ENCODE assay signal across 1 cellular context in the genomic region with DNA sequence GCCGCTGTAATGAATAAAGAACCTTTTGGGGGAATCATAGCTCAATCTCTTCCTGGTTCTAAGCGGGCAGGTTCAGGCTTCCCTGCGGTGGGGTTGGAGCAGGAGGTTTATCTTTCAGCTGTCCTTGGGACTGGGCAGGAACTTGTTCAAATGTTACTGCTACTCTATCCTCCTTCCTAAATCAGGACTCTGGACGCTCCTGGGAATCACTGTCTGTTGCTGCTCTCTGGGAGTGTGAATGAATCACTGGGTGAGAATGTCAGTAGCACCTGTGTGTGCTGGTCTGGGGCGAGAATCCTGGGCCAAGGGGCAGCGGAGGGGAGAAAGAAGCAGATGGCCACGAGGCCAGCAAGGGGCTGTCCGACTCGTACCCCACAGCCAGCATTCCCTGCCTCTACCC.
TF ChIP-seq lines count a peak whose summit lies in the region.

No MANE protein-coding gene starts in this region.

TF ChIP-seq in GM23338, 12 proteins besides CTCF, POLR2A, EP300 and RAD21 (continued from another document):
- TF ChIP-seq, protein P1, sequence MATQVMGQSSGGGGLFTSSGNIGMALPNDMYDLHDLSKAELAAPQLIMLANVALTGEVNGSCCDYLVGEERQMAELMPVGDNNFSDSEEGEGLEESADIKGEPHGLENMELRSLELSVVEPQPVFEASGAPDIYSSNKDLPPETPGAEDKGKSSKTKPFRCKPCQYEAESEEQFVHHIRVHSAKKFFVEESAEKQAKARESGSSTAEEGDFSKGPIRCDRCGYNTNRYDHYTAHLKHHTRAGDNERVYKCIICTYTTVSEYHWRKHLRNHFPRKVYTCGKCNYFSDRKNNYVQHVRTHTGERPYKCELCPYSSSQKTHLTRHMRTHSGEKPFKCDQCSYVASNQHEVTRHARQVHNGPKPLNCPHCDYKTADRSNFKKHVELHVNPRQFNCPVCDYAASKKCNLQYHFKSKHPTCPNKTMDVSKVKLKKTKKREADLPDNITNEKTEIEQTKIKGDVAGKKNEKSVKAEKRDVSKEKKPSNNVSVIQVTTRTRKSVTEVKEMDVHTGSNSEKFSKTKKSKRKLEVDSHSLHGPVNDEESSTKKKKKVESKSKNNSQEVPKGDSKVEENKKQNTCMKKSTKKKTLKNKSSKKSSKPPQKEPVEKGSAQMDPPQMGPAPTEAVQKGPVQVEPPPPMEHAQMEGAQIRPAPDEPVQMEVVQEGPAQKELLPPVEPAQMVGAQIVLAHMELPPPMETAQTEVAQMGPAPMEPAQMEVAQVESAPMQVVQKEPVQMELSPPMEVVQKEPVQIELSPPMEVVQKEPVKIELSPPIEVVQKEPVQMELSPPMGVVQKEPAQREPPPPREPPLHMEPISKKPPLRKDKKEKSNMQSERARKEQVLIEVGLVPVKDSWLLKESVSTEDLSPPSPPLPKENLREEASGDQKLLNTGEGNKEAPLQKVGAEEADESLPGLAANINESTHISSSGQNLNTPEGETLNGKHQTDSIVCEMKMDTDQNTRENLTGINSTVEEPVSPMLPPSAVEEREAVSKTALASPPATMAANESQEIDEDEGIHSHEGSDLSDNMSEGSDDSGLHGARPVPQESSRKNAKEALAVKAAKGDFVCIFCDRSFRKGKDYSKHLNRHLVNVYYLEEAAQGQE (IDR thresholded peaks at IDR 0.05; ENCODE audit: unreplicated experiment), result no peak
- TF ChIP-seq, protein P2, sequence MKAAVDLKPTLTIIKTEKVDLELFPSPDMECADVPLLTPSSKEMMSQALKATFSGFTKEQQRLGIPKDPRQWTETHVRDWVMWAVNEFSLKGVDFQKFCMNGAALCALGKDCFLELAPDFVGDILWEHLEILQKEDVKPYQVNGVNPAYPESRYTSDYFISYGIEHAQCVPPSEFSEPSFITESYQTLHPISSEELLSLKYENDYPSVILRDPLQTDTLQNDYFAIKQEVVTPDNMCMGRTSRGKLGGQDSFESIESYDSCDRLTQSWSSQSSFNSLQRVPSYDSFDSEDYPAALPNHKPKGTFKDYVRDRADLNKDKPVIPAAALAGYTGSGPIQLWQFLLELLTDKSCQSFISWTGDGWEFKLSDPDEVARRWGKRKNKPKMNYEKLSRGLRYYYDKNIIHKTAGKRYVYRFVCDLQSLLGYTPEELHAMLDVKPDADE (IDR thresholded peaks at IDR 0.05), result no peak
- TF ChIP-seq ZNF114 (CRISPR knock-in tag; IDR thresholded peaks at IDR 0.05) (no peak), EZH2phosphoT487 (IDR thresholded peaks at IDR 0.05; ENCODE audit: unreplicated experiment) (no peak), ZNF331 (CRISPR knock-in tag; IDR thresholded peaks at IDR 0.05; ENCODE audit: low read depth) (no peak), NANOG (IDR thresholded peaks at IDR 0.05; ENCODE audit: borderline replicate concordance) (no peak), POLR2AphosphoS5 (IDR thresholded peaks at IDR 0.05; ENCODE audit: low read depth) (no peak), JUNB (IDR thresholded peaks at IDR 0.05; ENCODE audit: unreplicated experiment) (no peak), EZH2 (IDR thresholded peaks at IDR 0.05; ENCODE audit: low read depth, unreplicated experiment) (no peak)
- TF ChIP-seq, protein P3, sequence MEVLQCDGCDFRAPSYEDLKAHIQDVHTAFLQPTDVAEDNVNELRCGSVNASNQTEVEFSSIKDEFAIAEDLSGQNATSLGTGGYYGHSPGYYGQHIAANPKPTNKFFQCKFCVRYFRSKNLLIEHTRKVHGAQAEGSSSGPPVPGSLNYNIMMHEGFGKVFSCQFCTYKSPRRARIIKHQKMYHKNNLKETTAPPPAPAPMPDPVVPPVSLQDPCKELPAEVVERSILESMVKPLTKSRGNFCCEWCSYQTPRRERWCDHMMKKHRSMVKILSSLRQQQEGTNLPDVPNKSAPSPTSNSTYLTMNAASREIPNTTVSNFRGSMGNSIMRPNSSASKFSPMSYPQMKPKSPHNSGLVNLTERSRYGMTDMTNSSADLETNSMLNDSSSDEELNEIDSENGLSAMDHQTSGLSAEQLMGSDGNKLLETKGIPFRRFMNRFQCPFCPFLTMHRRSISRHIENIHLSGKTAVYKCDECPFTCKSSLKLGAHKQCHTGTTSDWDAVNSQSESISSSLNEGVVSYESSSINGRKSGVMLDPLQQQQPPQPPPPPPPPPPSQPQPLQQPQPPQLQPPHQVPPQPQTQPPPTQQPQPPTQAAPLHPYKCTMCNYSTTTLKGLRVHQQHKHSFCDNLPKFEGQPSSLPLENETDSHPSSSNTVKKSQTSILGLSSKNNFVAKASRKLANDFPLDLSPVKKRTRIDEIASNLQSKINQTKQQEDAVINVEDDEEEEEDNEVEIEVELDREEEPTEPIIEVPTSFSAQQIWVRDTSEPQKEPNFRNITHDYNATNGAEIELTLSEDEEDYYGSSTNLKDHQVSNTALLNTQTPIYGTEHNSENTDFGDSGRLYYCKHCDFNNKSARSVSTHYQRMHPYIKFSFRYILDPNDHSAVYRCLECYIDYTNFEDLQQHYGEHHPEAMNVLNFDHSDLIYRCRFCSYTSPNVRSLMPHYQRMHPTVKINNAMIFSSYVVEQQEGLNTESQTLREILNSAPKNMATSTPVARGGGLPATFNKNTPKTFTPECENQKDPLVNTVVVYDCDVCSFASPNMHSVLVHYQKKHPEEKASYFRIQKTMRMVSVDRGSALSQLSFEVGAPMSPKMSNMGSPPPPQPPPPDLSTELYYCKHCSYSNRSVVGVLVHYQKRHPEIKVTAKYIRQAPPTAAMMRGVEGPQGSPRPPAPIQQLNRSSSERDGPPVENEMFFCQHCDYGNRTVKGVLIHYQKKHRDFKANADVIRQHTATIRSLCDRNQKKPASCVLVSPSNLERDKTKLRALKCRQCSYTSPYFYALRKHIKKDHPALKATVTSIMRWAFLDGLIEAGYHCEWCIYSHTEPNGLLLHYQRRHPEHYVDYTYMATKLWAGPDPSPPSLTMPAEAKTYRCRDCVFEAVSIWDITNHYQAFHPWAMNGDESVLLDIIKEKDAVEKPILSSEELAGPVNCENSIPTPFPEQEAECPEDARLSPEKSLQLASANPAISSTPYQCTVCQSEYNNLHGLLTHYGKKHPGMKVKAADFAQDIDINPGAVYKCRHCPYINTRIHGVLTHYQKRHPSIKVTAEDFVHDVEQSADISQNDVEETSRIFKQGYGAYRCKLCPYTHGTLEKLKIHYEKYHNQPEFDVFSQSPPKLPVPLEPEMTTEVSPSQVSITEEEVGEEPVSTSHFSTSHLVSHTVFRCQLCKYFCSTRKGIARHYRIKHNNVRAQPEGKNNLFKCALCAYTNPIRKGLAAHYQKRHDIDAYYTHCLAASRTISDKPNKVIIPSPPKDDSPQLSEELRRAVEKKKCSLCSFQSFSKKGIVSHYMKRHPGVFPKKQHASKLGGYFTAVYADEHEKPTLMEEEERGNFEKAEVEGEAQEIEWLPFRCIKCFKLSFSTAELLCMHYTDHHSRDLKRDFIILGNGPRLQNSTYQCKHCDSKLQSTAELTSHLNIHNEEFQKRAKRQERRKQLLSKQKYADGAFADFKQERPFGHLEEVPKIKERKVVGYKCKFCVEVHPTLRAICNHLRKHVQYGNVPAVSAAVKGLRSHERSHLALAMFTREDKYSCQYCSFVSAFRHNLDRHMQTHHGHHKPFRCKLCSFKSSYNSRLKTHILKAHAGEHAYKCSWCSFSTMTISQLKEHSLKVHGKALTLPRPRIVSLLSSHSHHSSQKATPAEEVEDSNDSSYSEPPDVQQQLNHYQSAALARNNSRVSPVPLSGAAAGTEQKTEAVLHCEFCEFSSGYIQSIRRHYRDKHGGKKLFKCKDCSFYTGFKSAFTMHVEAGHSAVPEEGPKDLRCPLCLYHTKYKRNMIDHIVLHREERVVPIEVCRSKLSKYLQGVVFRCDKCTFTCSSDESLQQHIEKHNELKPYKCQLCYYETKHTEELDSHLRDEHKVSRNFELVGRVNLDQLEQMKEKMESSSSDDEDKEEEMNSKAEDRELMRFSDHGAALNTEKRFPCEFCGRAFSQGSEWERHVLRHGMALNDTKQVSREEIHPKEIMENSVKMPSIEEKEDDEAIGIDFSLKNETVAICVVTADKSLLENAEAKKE (CRISPR knock-in tag; IDR thresholded peaks at IDR 0.05), result no peak
